Comparison of ENCODE assay signal across 17 cellular contexts in the genomic region with DNA sequence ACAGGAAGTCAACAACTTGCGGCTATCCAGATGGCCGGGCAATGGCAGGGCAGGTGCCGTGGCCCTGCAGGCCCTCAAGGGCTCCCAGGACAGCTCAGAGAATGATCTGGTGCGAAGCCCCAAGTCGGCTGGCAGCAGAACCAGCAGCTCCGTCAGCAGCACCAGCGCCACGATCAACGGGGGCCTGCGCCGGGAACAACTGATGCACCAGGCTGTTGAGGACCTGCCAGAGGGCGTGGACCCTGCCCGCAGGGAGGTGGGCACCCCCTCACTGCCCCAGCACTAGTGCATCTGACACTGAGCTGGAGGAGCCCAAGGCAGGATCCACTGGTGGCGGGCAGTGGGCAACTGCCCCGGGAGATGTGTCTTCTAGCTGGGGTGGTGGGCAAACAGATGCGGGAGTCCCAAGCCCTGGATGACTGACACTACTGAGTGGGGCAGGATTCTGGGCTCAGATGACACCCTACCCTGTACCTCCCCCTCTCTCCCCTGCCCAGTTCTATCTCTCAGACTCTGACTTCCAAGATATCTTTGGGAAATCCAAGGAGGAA.
"Had no signal": no experiment of that assay in that cellular context is flagged by ENCODE, and none has a peak within 500 bp of the region (broad histone marks: within the 10 kb centered on the region; RNA-seq: fewer than 3 reads in every experiment).

No MANE protein-coding gene starts in this region.

- H3K27me3 ChIP-seq: ascending aorta, colonic mucosa, esophagus muscularis mucosa had no signal

- H3K9me3 ChIP-seq: ascending aorta, colonic mucosa, esophagus muscularis mucosa, thoracic aorta had no signal

- H3K36me3 ChIP-seq: WERI-Rb-1 had no signal

- ATAC-seq: activated CD8-positive, alpha-beta T cell treated with anti-CD3 and anti-CD28 coated beads, Interleukin-2, amount 10 ng/mL, durations not matched to agents 7 days and 5 days; activated naive CD4-positive, alpha-beta T cell treated with anti-CD3 and anti-CD28 coated beads, Interleukin-2, amount 50 U/mL, for 72 hours; naive thymus-derived CD4-positive, alpha-beta T cell; stimulated activated naive CD8-positive, alpha-beta T cell treated with anti-CD3 and anti-CD28 coated beads, Interleukin-15, amount 100 ng/mL, for 72 hours had no signal

- H3K27ac ChIP-seq: ascending aorta, colonic mucosa, thoracic aorta, WERI-Rb-1 had no signal

- DNase-seq: activated CD4-positive, alpha-beta T cell treated with anti-CD3 and anti-CD28 coated beads for 1 hour; activated CD4-positive, alpha-beta T cell treated with anti-CD3 and anti-CD28 coated beads, Interleukin-2, amount 50 U/mL, for 1 hour; activated CD8-positive, alpha-beta T cell treated with anti-CD3 and anti-CD28 coated beads, Interleukin-2, amount 10 ng/mL, durations not matched to agents 7 days and 5 days; activated gamma-delta T cell treated with Interleukin-2 at 50 U/mL for 16 hours; colonic mucosa; glutamatergic neuron; hippocampal formation; naive thymus-derived CD4-positive, alpha-beta T cell; retina; stimulated activated naive CD8-positive, alpha-beta T cell treated with anti-CD3 and anti-CD28 coated beads, Interleukin-15, amount 100 ng/mL, for 72 hours; T-helper 1 cell; WERI-Rb-1 had no signal

- H3K4me3 ChIP-seq: ascending aorta, colonic mucosa, esophagus muscularis mucosa, lung, thoracic aorta had no signal
